19 cellular contexts compared by ENCODE assay signal in genomic region chr17:66364508-66365203, GRCh38.
A peak's percentile ranks its signal among the peaks of the same experiment; 100 is the strongest.
DNase-seq lines count a peak whose midpoint lies in the region; ATAC-seq and TF ChIP-seq lines count a peak whose summit lies in the region.
"Had no signal": no experiment of that assay in that cellular context is flagged by ENCODE, and none has a peak within 500 bp of the region (broad histone marks: within the 10 kb centered on the region; RNA-seq: fewer than 3 reads in every experiment).

No MANE protein-coding gene starts in this region.

- TF ChIP-seq EP300 in neural cell (conservative IDR thresholded peaks at IDR 0.05; ENCODE audit: poor library complexity, severe bottlenecking): no peak

- H3K4me3 Mint-ChIP-seq in activated CD4-positive, alpha-beta T cell treated with anti-CD3 and anti-CD28 coated beads for 36 hours: peak overlapping the region; percentile 33
- H3K4me3 Mint-ChIP-seq in GM23338: no peak overlapping the region
- peak overlapping the region; percentile 39 for H3K4me3 Mint-ChIP-seq in activated CD8-positive, alpha-beta T cell treated with anti-CD3 and anti-CD28 coated beads for 36 hours
- H3K4me3 Mint-ChIP-seq in type B pancreatic cell: no peak overlapping the region
- H3K4me3 Mint-ChIP-seq: activated B cell treated with CpG ODN at 0.5 μM for 24 hours had no signal

- H3K36me3 Mint-ChIP-seq in activated CD4-positive, alpha-beta T cell treated with anti-CD3 and anti-CD28 coated beads for 36 hours (ENCODE audit: low read depth): peaks cover 11% of the 10 kb centered on the region
- H3K36me3 Mint-ChIP-seq in GM23338 (ENCODE audit: low read depth) (no peaks in the 10 kb centered on the region), type B pancreatic cell (no peaks in the 10 kb centered on the region)
- peaks cover 26% of the 10 kb centered on the region for H3K36me3 Mint-ChIP-seq in activated CD8-positive, alpha-beta T cell treated with anti-CD3 and anti-CD28 coated beads for 36 hours (ENCODE audit: low read depth)

- no peaks in the 10 kb centered on the region for H3F3A ChIP-seq in GM23338 (replicated peaks; ENCODE audit: low read depth)
- H3F3A ChIP-seq in neural cell (ENCODE audit: insufficient read depth, low read length, poor library complexity, severe bottlenecking): no peaks in the 10 kb centered on the region

- no peaks in the 10 kb centered on the region for H3K9me3 Mint-ChIP-seq in activated CD4-positive, alpha-beta T cell treated with anti-CD3 and anti-CD28 coated beads for 36 hours (ENCODE audit: low read depth)
- H3K9me3 Mint-ChIP-seq in GM23338 (no peaks in the 10 kb centered on the region), type B pancreatic cell (no peaks in the 10 kb centered on the region)
- H3K9me3 Mint-ChIP-seq in activated CD8-positive, alpha-beta T cell treated with anti-CD3 and anti-CD28 coated beads for 36 hours: no peaks in the 10 kb centered on the region
- H3K9me3 Mint-ChIP-seq: activated B cell treated with CpG ODN at 0.5 μM for 24 hours had no signal

- TF ChIP-seq RAD21 in neural cell (conservative IDR thresholded peaks at IDR 0.05): no peak

- POLR2A ChIA-PET in activated CD4-positive, alpha-beta T cell treated with anti-CD3 and anti-CD28 coated beads for 36 hours (lab: Charles Lee): no interaction called here
- POLR2A ChIA-PET in activated CD8-positive, alpha-beta T cell treated with anti-CD3 and anti-CD28 coated beads for 36 hours (lab: Charles Lee): interaction anchor here (0.7 kb wide), 1 partner anchor 12 kb away, joined by 3 read pairs; no protein-coding TSS in a partner anchor

- no peak overlapping the region for H3K9ac ChIP-seq in neural cell (ENCODE audit: low read length)
- H3K9ac ChIP-seq: parathyroid adenoma had no signal

- peaks cover 24% of the 10 kb centered on the region for H3K4me1 ChIP-seq in GM23338 (ENCODE audit: insufficient read depth)
- H3K4me1 ChIP-seq: parathyroid adenoma had no signal

- 0 out of 2 replicates have a peak, but pooled peaks cover 3% of the 10 kb centered on the region for H3K79me2 ChIP-seq in GM23338 (replicated peaks; ENCODE audit: insufficient read depth)
- no peaks in the 10 kb centered on the region for H3K79me2 ChIP-seq in neural cell (replicated peaks; ENCODE audit: insufficient read depth, low read length)
- H3K79me2 ChIP-seq: parathyroid adenoma had no signal

- H2AFZ ChIP-seq in GM23338 (no peak overlapping the region), neural cell (ENCODE audit: low read depth, low read length) (no peak overlapping the region)
- H2AFZ ChIP-seq: parathyroid adenoma, PC-9 had no signal

- peak overlapping the region; percentile 83 for H3K27ac Mint-ChIP-seq in activated CD4-positive, alpha-beta T cell treated with anti-CD3 and anti-CD28 coated beads for 36 hours
- no peak overlapping the region; the same call in 1 of the 2 replicates for H3K27ac Mint-ChIP-seq in GM23338
- peak overlapping the region; percentile 80 for H3K27ac Mint-ChIP-seq in activated CD8-positive, alpha-beta T cell treated with anti-CD3 and anti-CD28 coated beads for 36 hours
- H3K27ac Mint-ChIP-seq in type B pancreatic cell: no peak overlapping the region
- H3K27ac Mint-ChIP-seq: activated B cell treated with CpG ODN at 0.5 μM for 24 hours had no signal

- H3K4me3 ChIP-seq in GM23338 (no peak overlapping the region), neural cell (ENCODE audit: low read length) (no peak overlapping the region)
- H3K4me3 ChIP-seq: PC-9, skin epidermis had no signal

- peaks cover 85% of the 10 kb centered on the region for H3K4me1 Mint-ChIP-seq in activated CD4-positive, alpha-beta T cell treated with anti-CD3 and anti-CD28 coated beads for 36 hours
- H3K4me1 Mint-ChIP-seq in GM23338 (peaks cover 49% of the 10 kb centered on the region), type B pancreatic cell (ENCODE audit: unreplicated experiment) (peaks cover 29% of the 10 kb centered on the region)
- H3K4me1 Mint-ChIP-seq in activated CD8-positive, alpha-beta T cell treated with anti-CD3 and anti-CD28 coated beads for 36 hours (ENCODE audit: low read depth): peaks cover 75% of the 10 kb centered on the region
- H3K4me1 Mint-ChIP-seq: activated B cell treated with CpG ODN at 0.5 μM for 24 hours had no signal

- H3K27me3 Mint-ChIP-seq in activated CD4-positive, alpha-beta T cell treated with anti-CD3 and anti-CD28 coated beads for 36 hours: no peaks in the 10 kb centered on the region
- H3K27me3 Mint-ChIP-seq in GM23338 (ENCODE audit: insufficient read depth, low read depth, poor library complexity): peaks cover 2% of the 10 kb centered on the region
- H3K27me3 Mint-ChIP-seq in activated CD8-positive, alpha-beta T cell treated with anti-CD3 and anti-CD28 coated beads for 36 hours: no peaks in the 10 kb centered on the region
- peaks cover 9% of the 10 kb centered on the region for H3K27me3 Mint-ChIP-seq in type B pancreatic cell

- no peak for TF ChIP-seq CTCF in GM23338 (conservative IDR thresholded peaks at IDR 0.05; ENCODE audit: low read depth in 2 of 2)
- no peak for TF ChIP-seq CTCF in activated CD8-positive, alpha-beta T cell treated with anti-CD3 and anti-CD28 coated beads for 36 hours (IDR thresholded peaks at IDR 0.05)
- TF ChIP-seq CTCF in neural cell (IDR thresholded peaks at IDR 0.05; ENCODE audit: poor library complexity, severe bottlenecking): no peak
- no peak for TF ChIP-seq CTCF in type B pancreatic cell (conservative IDR thresholded peaks at IDR 0.05)

- no peaks in the 10 kb centered on the region for H3K9me3 ChIP-seq in neural cell (ENCODE audit: low read length)

- H3K27me3 ChIP-seq in GM23338 (ENCODE audit: insufficient read depth) (no peaks in the 10 kb centered on the region), neural cell (ENCODE audit: insufficient read depth, low read depth, low read length) (peaks cover 20% of the 10 kb centered on the region)

- H4K20me1 ChIP-seq in GM23338 (replicated peaks; ENCODE audit: insufficient read depth): no peaks in the 10 kb centered on the region
- no peaks in the 10 kb centered on the region for H4K20me1 ChIP-seq in neural cell (ENCODE audit: insufficient read depth)

- no peaks in the 10 kb centered on the region for H3K9me2 ChIP-seq in GM23338 (ENCODE audit: insufficient read depth)
- no peaks in the 10 kb centered on the region for H3K9me2 ChIP-seq in neural cell (ENCODE audit: insufficient read depth, low read length)

- CTCF ChIA-PET in activated CD4-positive, alpha-beta T cell treated with anti-CD3 and anti-CD28 coated beads for 36 hours (lab: Charles Lee): no interaction called here
- CTCF ChIA-PET in activated CD8-positive, alpha-beta T cell treated with anti-CD3 and anti-CD28 coated beads for 36 hours (lab: Charles Lee): no interaction called here

- peak overlapping the region; percentile 21; the same call in 1 of the 2 replicates for H3K4me2 ChIP-seq in GM23338
- H3K4me2 ChIP-seq in neural cell (ENCODE audit: low read length): no peak overlapping the region
- H3K4me2 ChIP-seq: PC-9 had no signal

- intact Hi-C loops in activated CD4-positive, alpha-beta T cell treated with anti-CD3 and anti-CD28 coated beads for 36 hours (cut with DNase I, micrococcal nuclease): no loop called here
- intact Hi-C loops in activated CD8-positive, alpha-beta T cell treated with anti-CD3 and anti-CD28 coated beads for 36 hours (cut with micrococcal nuclease): no loop called here

- ATAC-seq in activated CD4-positive, alpha-beta T cell treated with anti-CD3 and anti-CD28 coated beads for 36 hours: peak; percentile 72
- ATAC-seq in GM23338 (no peak; the same call in 2 of the 3 replicates), HG03520 (IDR thresholded peaks at IDR 0.05; ENCODE audit: unreplicated experiment) (no peak), GM21528 (IDR thresholded peaks at IDR 0.05; ENCODE audit: low FRiP score, unreplicated experiment) (no peak)
- peak; percentile 67 for ATAC-seq in activated CD8-positive, alpha-beta T cell treated with anti-CD3 and anti-CD28 coated beads for 36 hours

- H3K36me3 ChIP-seq in GM23338 (ENCODE audit: insufficient read depth) (no peaks in the 10 kb centered on the region), neural cell (ENCODE audit: insufficient read depth, low read length) (no peaks in the 10 kb centered on the region)

- DNase-seq in activated CD4-positive, alpha-beta T cell treated with anti-CD3 and anti-CD28 coated beads for 36 hours: peak; percentile 44
- no peak for DNase-seq in activated CD4-positive, alpha-beta T cell treated with anti-CD3 and anti-CD28 coated beads, Interleukin-2, amount 50 U/mL, for 4 hours
- DNase-seq in GM23338 (ENCODE audit: low spot score) (no peak), type B pancreatic cell (ENCODE audit: extremely low spot score, unreplicated experiment) (no peak)
- peak; percentile 47 for DNase-seq in activated CD8-positive, alpha-beta T cell treated with anti-CD3 and anti-CD28 coated beads for 36 hours
- DNase-seq: 8988T; activated B cell treated with CpG ODN at 0.5 μM for 24 hours; activated gamma-delta T cell; effector CD4-positive, alpha-beta T cell; hippocampal formation; left cardiac atrium; NCI-H526; PC-9; SW 1271 had no signal

- H3K27ac ChIP-seq in GM23338 (ENCODE audit: low read depth) (peak overlapping the region; percentile 15; the same call in 1 of the 2 replicates), neural cell (ENCODE audit: low read length) (peak overlapping the region; percentile 19)
- H3K27ac ChIP-seq: parathyroid adenoma, PC-9, skin epidermis had no signal

TF ChIP-seq in GM23338, 12 proteins besides CTCF, POLR2A, EP300 and RAD21 (continues in another document):
- TF ChIP-seq EZH2phosphoT487 (IDR thresholded peaks at IDR 0.05; ENCODE audit: unreplicated experiment) (no peak), POLR2AphosphoS5 (IDR thresholded peaks at IDR 0.05; ENCODE audit: low read depth) (no peak), NANOG (IDR thresholded peaks at IDR 0.05; ENCODE audit: borderline replicate concordance) (no peak)

TF ChIP-seq in neural cell, 6 proteins besides CTCF, POLR2A, EP300 and RAD21 (continues in another document):
- TF ChIP-seq EZH2 (IDR thresholded peaks at IDR 0.05; ENCODE audit: borderline replicate concordance, insufficient read depth, low read length, poor library complexity, severe bottlenecking): no peak

Comparison
In these comparisons a context has a peak if more than half of its experiments do, and no peak if none do; other contexts are left out.
1. DNase-seq: peak in activated CD4-positive, alpha-beta T cell treated with anti-CD3 and anti-CD28 coated beads for 36 hours (single experiment) and activated CD8-positive, alpha-beta T cell treated with anti-CD3 and anti-CD28 coated beads for 36 hours (single experiment); none in activated CD4-positive, alpha-beta T cell treated with anti-CD3 and anti-CD28 coated beads, Interleukin-2, amount 50 U/mL, for 4 hours (0 of 2), GM23338 (single experiment) and type B pancreatic cell (single experiment).
2. ATAC-seq: peak in activated CD4-positive, alpha-beta T cell treated with anti-CD3 and anti-CD28 coated beads for 36 hours (single experiment) and activated CD8-positive, alpha-beta T cell treated with anti-CD3 and anti-CD28 coated beads for 36 hours (single experiment); none in GM23338 (single experiment), HG03520 (single experiment) and GM21528 (single experiment).
3. H3K27ac Mint-ChIP-seq: peak in activated CD4-positive, alpha-beta T cell treated with anti-CD3 and anti-CD28 coated beads for 36 hours (single experiment) and activated CD8-positive, alpha-beta T cell treated with anti-CD3 and anti-CD28 coated beads for 36 hours (single experiment); none in GM23338 (single experiment) and type B pancreatic cell (single experiment).
4. H3K4me3 Mint-ChIP-seq: peak in activated CD4-positive, alpha-beta T cell treated with anti-CD3 and anti-CD28 coated beads for 36 hours (single experiment) and activated CD8-positive, alpha-beta T cell treated with anti-CD3 and anti-CD28 coated beads for 36 hours (single experiment); none in GM23338 (single experiment) and type B pancreatic cell (single experiment).